In the genomic region with DNA sequence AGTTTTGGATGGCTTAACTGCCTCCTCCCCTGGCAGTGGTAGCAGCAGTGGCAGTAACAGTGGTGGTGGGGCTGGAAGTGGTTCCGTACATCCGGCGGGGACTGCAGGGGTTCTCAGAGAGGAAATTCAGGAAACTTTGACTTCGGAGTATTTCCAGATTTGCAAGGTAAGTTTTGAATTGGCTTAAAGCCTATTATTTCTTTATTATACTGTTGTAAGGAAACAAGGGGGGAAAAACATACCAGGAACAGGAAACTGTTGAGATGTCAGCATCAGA, we compare ENCODE assay signal across 2 cellular contexts.
TF ChIP-seq lines count a peak whose summit lies in the region.

No MANE protein-coding gene starts in this region.

TF ChIP-seq in GM23338, 12 proteins besides CTCF, POLR2A, EP300 and RAD21 (continued from another document):
- TF ChIP-seq, protein P1, sequence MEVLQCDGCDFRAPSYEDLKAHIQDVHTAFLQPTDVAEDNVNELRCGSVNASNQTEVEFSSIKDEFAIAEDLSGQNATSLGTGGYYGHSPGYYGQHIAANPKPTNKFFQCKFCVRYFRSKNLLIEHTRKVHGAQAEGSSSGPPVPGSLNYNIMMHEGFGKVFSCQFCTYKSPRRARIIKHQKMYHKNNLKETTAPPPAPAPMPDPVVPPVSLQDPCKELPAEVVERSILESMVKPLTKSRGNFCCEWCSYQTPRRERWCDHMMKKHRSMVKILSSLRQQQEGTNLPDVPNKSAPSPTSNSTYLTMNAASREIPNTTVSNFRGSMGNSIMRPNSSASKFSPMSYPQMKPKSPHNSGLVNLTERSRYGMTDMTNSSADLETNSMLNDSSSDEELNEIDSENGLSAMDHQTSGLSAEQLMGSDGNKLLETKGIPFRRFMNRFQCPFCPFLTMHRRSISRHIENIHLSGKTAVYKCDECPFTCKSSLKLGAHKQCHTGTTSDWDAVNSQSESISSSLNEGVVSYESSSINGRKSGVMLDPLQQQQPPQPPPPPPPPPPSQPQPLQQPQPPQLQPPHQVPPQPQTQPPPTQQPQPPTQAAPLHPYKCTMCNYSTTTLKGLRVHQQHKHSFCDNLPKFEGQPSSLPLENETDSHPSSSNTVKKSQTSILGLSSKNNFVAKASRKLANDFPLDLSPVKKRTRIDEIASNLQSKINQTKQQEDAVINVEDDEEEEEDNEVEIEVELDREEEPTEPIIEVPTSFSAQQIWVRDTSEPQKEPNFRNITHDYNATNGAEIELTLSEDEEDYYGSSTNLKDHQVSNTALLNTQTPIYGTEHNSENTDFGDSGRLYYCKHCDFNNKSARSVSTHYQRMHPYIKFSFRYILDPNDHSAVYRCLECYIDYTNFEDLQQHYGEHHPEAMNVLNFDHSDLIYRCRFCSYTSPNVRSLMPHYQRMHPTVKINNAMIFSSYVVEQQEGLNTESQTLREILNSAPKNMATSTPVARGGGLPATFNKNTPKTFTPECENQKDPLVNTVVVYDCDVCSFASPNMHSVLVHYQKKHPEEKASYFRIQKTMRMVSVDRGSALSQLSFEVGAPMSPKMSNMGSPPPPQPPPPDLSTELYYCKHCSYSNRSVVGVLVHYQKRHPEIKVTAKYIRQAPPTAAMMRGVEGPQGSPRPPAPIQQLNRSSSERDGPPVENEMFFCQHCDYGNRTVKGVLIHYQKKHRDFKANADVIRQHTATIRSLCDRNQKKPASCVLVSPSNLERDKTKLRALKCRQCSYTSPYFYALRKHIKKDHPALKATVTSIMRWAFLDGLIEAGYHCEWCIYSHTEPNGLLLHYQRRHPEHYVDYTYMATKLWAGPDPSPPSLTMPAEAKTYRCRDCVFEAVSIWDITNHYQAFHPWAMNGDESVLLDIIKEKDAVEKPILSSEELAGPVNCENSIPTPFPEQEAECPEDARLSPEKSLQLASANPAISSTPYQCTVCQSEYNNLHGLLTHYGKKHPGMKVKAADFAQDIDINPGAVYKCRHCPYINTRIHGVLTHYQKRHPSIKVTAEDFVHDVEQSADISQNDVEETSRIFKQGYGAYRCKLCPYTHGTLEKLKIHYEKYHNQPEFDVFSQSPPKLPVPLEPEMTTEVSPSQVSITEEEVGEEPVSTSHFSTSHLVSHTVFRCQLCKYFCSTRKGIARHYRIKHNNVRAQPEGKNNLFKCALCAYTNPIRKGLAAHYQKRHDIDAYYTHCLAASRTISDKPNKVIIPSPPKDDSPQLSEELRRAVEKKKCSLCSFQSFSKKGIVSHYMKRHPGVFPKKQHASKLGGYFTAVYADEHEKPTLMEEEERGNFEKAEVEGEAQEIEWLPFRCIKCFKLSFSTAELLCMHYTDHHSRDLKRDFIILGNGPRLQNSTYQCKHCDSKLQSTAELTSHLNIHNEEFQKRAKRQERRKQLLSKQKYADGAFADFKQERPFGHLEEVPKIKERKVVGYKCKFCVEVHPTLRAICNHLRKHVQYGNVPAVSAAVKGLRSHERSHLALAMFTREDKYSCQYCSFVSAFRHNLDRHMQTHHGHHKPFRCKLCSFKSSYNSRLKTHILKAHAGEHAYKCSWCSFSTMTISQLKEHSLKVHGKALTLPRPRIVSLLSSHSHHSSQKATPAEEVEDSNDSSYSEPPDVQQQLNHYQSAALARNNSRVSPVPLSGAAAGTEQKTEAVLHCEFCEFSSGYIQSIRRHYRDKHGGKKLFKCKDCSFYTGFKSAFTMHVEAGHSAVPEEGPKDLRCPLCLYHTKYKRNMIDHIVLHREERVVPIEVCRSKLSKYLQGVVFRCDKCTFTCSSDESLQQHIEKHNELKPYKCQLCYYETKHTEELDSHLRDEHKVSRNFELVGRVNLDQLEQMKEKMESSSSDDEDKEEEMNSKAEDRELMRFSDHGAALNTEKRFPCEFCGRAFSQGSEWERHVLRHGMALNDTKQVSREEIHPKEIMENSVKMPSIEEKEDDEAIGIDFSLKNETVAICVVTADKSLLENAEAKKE (CRISPR knock-in tag; IDR thresholded peaks at IDR 0.05): no peak
- no peak for TF ChIP-seq JUNB (IDR thresholded peaks at IDR 0.05; ENCODE audit: unreplicated experiment)
- no peak for TF ChIP-seq STAT1 (IDR thresholded peaks at IDR 0.05; ENCODE audit: unreplicated experiment)
- no peak for TF ChIP-seq CREB1 (CRISPR knock-in tag; IDR thresholded peaks at IDR 0.05; ENCODE audit: low read depth)
- TF ChIP-seq, protein P2, sequence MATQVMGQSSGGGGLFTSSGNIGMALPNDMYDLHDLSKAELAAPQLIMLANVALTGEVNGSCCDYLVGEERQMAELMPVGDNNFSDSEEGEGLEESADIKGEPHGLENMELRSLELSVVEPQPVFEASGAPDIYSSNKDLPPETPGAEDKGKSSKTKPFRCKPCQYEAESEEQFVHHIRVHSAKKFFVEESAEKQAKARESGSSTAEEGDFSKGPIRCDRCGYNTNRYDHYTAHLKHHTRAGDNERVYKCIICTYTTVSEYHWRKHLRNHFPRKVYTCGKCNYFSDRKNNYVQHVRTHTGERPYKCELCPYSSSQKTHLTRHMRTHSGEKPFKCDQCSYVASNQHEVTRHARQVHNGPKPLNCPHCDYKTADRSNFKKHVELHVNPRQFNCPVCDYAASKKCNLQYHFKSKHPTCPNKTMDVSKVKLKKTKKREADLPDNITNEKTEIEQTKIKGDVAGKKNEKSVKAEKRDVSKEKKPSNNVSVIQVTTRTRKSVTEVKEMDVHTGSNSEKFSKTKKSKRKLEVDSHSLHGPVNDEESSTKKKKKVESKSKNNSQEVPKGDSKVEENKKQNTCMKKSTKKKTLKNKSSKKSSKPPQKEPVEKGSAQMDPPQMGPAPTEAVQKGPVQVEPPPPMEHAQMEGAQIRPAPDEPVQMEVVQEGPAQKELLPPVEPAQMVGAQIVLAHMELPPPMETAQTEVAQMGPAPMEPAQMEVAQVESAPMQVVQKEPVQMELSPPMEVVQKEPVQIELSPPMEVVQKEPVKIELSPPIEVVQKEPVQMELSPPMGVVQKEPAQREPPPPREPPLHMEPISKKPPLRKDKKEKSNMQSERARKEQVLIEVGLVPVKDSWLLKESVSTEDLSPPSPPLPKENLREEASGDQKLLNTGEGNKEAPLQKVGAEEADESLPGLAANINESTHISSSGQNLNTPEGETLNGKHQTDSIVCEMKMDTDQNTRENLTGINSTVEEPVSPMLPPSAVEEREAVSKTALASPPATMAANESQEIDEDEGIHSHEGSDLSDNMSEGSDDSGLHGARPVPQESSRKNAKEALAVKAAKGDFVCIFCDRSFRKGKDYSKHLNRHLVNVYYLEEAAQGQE (IDR thresholded peaks at IDR 0.05; ENCODE audit: unreplicated experiment): no peak
- TF ChIP-seq ZNF114 (CRISPR knock-in tag; IDR thresholded peaks at IDR 0.05): no peak
- TF ChIP-seq, protein P3, sequence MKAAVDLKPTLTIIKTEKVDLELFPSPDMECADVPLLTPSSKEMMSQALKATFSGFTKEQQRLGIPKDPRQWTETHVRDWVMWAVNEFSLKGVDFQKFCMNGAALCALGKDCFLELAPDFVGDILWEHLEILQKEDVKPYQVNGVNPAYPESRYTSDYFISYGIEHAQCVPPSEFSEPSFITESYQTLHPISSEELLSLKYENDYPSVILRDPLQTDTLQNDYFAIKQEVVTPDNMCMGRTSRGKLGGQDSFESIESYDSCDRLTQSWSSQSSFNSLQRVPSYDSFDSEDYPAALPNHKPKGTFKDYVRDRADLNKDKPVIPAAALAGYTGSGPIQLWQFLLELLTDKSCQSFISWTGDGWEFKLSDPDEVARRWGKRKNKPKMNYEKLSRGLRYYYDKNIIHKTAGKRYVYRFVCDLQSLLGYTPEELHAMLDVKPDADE (IDR thresholded peaks at IDR 0.05): no peak
- no peak for TF ChIP-seq EZH2 (IDR thresholded peaks at IDR 0.05; ENCODE audit: low read depth, unreplicated experiment)
- TF ChIP-seq POLR2AphosphoS5 (IDR thresholded peaks at IDR 0.05; ENCODE audit: low read depth): no peak; the same call in 1 of the 2 replicates

TF ChIP-seq in WTC11, 78 proteins besides CTCF, POLR2A, EP300 and RAD21 (continued from another document):
- TF ChIP-seq, protein P4, sequence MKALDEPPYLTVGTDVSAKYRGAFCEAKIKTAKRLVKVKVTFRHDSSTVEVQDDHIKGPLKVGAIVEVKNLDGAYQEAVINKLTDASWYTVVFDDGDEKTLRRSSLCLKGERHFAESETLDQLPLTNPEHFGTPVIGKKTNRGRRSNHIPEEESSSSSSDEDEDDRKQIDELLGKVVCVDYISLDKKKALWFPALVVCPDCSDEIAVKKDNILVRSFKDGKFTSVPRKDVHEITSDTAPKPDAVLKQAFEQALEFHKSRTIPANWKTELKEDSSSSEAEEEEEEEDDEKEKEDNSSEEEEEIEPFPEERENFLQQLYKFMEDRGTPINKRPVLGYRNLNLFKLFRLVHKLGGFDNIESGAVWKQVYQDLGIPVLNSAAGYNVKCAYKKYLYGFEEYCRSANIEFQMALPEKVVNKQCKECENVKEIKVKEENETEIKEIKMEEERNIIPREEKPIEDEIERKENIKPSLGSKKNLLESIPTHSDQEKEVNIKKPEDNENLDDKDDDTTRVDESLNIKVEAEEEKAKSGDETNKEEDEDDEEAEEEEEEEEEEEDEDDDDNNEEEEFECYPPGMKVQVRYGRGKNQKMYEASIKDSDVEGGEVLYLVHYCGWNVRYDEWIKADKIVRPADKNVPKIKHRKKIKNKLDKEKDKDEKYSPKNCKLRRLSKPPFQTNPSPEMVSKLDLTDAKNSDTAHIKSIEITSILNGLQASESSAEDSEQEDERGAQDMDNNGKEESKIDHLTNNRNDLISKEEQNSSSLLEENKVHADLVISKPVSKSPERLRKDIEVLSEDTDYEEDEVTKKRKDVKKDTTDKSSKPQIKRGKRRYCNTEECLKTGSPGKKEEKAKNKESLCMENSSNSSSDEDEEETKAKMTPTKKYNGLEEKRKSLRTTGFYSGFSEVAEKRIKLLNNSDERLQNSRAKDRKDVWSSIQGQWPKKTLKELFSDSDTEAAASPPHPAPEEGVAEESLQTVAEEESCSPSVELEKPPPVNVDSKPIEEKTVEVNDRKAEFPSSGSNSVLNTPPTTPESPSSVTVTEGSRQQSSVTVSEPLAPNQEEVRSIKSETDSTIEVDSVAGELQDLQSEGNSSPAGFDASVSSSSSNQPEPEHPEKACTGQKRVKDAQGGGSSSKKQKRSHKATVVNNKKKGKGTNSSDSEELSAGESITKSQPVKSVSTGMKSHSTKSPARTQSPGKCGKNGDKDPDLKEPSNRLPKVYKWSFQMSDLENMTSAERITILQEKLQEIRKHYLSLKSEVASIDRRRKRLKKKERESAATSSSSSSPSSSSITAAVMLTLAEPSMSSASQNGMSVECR (CRISPR knock-in tag; IDR thresholded peaks at IDR 0.05; ENCODE audit: borderline replicate concordance): no peak
